In genomic region chrX:369563-370101, GRCh38 we compare ENCODE assay signal across 24 cellular contexts. TPM values are rescaled to one million over a fixed set of nuclear protein-coding genes. Genes with fewer than 3 reads are reported as not detected.
DNase-seq lines count a peak whose midpoint lies in the region; ATAC-seq and TF ChIP-seq lines count a peak whose summit lies in the region.
"Had no signal": no experiment of that assay in that cellular context is flagged by ENCODE, and none has a peak within 500 bp of the region (broad histone marks: within the 10 kb centered on the region; RNA-seq: fewer than 3 reads in every experiment).

No MANE protein-coding gene starts in this region.

- WGBS in endodermal cell (ENCODE audit: insufficient coverage in 1 of 2, insufficient read length in 1 of 2), 2 experiments: 88 to 92% methylated on average over 12 to 34 of the region's 34 CpGs
- 90% methylated on average over 31 of the region's 34 CpGs for WGBS in mesenchymal stem cell

- no peak overlapping the region for H2BK120ac ChIP-seq in mesenchymal stem cell (ENCODE audit: low read depth, low read length)

- H3K36me3 Mint-ChIP-seq in endodermal cell (ENCODE audit: low read depth): peaks cover 5% of the 10 kb centered on the region
- peaks cover 0 to 3% of the 10 kb centered on the region in 2 donors for H3K36me3 Mint-ChIP-seq in CD4-positive, alpha-beta memory T cell
- H3K36me3 Mint-ChIP-seq in activated CD4-positive, alpha-beta memory T cell treated with anti-CD3 and anti-CD28 coated beads for 36 hours: no peaks in the 10 kb centered on the region

- H2BK5ac ChIP-seq in mesenchymal stem cell (ENCODE audit: low read depth, low read length, poor library complexity, severe bottlenecking): no peak overlapping the region

- H3K14ac ChIP-seq in mesenchymal stem cell (ENCODE audit: low read length in 2 of 2): no peak overlapping the region

- ATAC-seq in Right ventricle myocardium inferior (no peak), upper lobe of right lung (no peak)
- ATAC-seq: esophagus mucosa, gastroesophageal sphincter, left lobe of liver, mucosa of descending colon had no signal

- no peak overlapping the region for H3K4ac ChIP-seq in mesenchymal stem cell (ENCODE audit: low read depth in 1 of 2, low read length in 2 of 2)

- H3K9ac ChIP-seq in endodermal cell (ENCODE audit: extremely low read depth, low read length, poor library complexity, severe bottlenecking): no peak overlapping the region
- no peak overlapping the region for H3K9ac ChIP-seq in mesenchymal stem cell (ENCODE audit: low read length)

- intact Hi-C loops in Right ventricle myocardium inferior (cut with DNase I) (loop anchor here (2.0 kb wide), 2 partner anchors 43 to 51 kb away; partner anchors contain the start of gene GTPBP6), cardiac septum (cut with DNase I) (no loop called here), upper lobe of right lung (cut with DNase I) (no loop called here)
- intact Hi-C loops in CD4-positive, alpha-beta memory T cell (cut with micrococcal nuclease): no loop called here
- intact Hi-C loops in activated CD4-positive, alpha-beta memory T cell treated with anti-CD3 and anti-CD28 coated beads for 36 hours (cut with micrococcal nuclease): no loop called here

- peaks cover 2% of the 10 kb centered on the region for H3K4me1 ChIP-seq in endodermal cell (ENCODE audit: control insufficient read depth, insufficient read depth, low read length)
- peaks cover 31% of the 10 kb centered on the region for H3K4me1 ChIP-seq in mesenchymal stem cell (ENCODE audit: control insufficient read depth, insufficient read depth, low read depth, low read length)
- H3K4me1 ChIP-seq in CD4-positive, alpha-beta memory T cell (ENCODE audit: insufficient read depth, low read length): peaks cover 5% of the 10 kb centered on the region
- H3K4me1 ChIP-seq in upper lobe of right lung: peaks cover 9% of the 10 kb centered on the region

- H2BK15ac ChIP-seq in mesenchymal stem cell (ENCODE audit: low read depth, poor library complexity, severe bottlenecking): no peak overlapping the region

- H3K27ac ChIP-seq in endodermal cell (ENCODE audit: low read depth, low read length) (no peak overlapping the region), mesenchymal stem cell (ENCODE audit: low read length, poor library complexity, severe bottlenecking) (no peak overlapping the region), upper lobe of right lung (no peak overlapping the region)
- H3K27ac ChIP-seq in CD4-positive, alpha-beta memory T cell (ENCODE audit: low read depth, low read length): no peak overlapping the region
- H3K27ac ChIP-seq: gastroesophageal sphincter, neutrophil, uterus, WERI-Rb-1 had no signal

- peak overlapping the region in 1 of 2 experiments; percentile 83 for H3K18ac ChIP-seq in mesenchymal stem cell (ENCODE audit: low read depth in 1 of 2, low read length in 2 of 2)

- H3K27me3 Mint-ChIP-seq in endodermal cell (ENCODE audit: insufficient read depth): peaks cover 20% of the 10 kb centered on the region
- H3K27me3 Mint-ChIP-seq in CD4-positive, alpha-beta memory T cell: peaks cover 16 to 20% of the 10 kb centered on the region in 2 donors
- peaks cover 31% of the 10 kb centered on the region for H3K27me3 Mint-ChIP-seq in activated CD4-positive, alpha-beta memory T cell treated with anti-CD3 and anti-CD28 coated beads for 36 hours

- H3K4me2 ChIP-seq in mesenchymal stem cell (ENCODE audit: low read length, poor library complexity, severe bottlenecking): no peak overlapping the region

- H4K91ac ChIP-seq in mesenchymal stem cell (ENCODE audit: low read length): peak overlapping the region; percentile 85

- peaks cover 20% of the 10 kb centered on the region for H3K4me1 Mint-ChIP-seq in endodermal cell
- H3K4me1 Mint-ChIP-seq in CD4-positive, alpha-beta memory T cell: peaks cover 9 to 30% (median 19%) of the 10 kb centered on the region in 4 donors
- H3K4me1 Mint-ChIP-seq in activated CD4-positive, alpha-beta memory T cell treated with anti-CD3 and anti-CD28 coated beads for 36 hours (ENCODE audit: low read depth): peaks cover 19% of the 10 kb centered on the region

- H3K79me1 ChIP-seq in mesenchymal stem cell (replicated peaks; ENCODE audit: low read length, poor library complexity, severe bottlenecking): peaks cover 45% of the 10 kb centered on the region

- H3K36me3 ChIP-seq in endodermal cell (ENCODE audit: control insufficient read depth, insufficient read depth, low read length): no peaks in the 10 kb centered on the region
- H3K36me3 ChIP-seq in mesenchymal stem cell (ENCODE audit: control insufficient read depth in 1 of 2, insufficient read depth in 2 of 2, low read depth in 1 of 2, low read length in 2 of 2): peaks cover 0 to 17% of the 10 kb centered on the region in 2 experiments
- H3K36me3 ChIP-seq in CD4-positive, alpha-beta memory T cell (ENCODE audit: insufficient read depth, low read length): no peaks in the 10 kb centered on the region
- H3K36me3 ChIP-seq in upper lobe of right lung: no peaks in the 10 kb centered on the region
- H3K36me3 ChIP-seq: neutrophil, uterus, WERI-Rb-1 had no signal

- H3K27me3 ChIP-seq in endodermal cell (ENCODE audit: control insufficient read depth, insufficient read depth, low read length, poor library complexity, severe bottlenecking) (peaks cover 20% of the 10 kb centered on the region), mesenchymal stem cell (ENCODE audit: control insufficient read depth in 1 of 2, insufficient read depth in 1 of 2, low read length in 2 of 2) (peaks cover 31 to 37% of the 10 kb centered on the region in 2 experiments), upper lobe of right lung (peaks cover 23% of the 10 kb centered on the region)
- no peaks in the 10 kb centered on the region for H3K27me3 ChIP-seq in CD4-positive, alpha-beta memory T cell (ENCODE audit: insufficient read depth, low read length)
- H3K27me3 ChIP-seq: uterus had no signal

- no peaks in the 10 kb centered on the region for H3K9me3 Mint-ChIP-seq in endodermal cell
- H3K9me3 Mint-ChIP-seq in CD4-positive, alpha-beta memory T cell: peaks cover 0 to 2% (median 0%) of the 10 kb centered on the region in 8 donors
- H3K9me3 Mint-ChIP-seq in activated CD4-positive, alpha-beta memory T cell treated with anti-CD3 and anti-CD28 coated beads for 36 hours: no peaks in the 10 kb centered on the region
- H3K9me3 Mint-ChIP-seq: HFFc6 had no signal

- no peak overlapping the region for H3K23ac ChIP-seq in mesenchymal stem cell (ENCODE audit: low read length in 2 of 2)

- peak; percentile 58 for DNase-seq in Right ventricle myocardium inferior (ENCODE audit: missing footprints)
- no peak for DNase-seq in cardiac septum (ENCODE audit: low spot score)
- no peak for DNase-seq in endodermal cell
- no peak for DNase-seq in mesenchymal stem cell
- no peak for DNase-seq in mesenteric fat pad (ENCODE audit: low spot score)
- DNase-seq in CD4-positive, alpha-beta memory T cell: no peak
- no peak for DNase-seq in upper lobe of right lung
- no peak for DNase-seq in activated CD4-positive, alpha-beta memory T cell treated with anti-CD3 and anti-CD28 coated beads for 36 hours
- DNase-seq: activated gamma-delta T cell treated with Interleukin-2 at 50 U/mL for 16 hours; amniotic stem cell; central memory CD4-positive, alpha-beta T cell; effector CD8-positive, alpha-beta T cell; NCI-H1417; NCI-H2171; NCI-H526 treated with DMSO at 0.1 percent for 48 hours; SIG-M5; uterus; WERI-Rb-1 had no signal

- no peak overlapping the region for H3K4me3 ChIP-seq in endodermal cell (ENCODE audit: low read length)
- H3K4me3 ChIP-seq in mesenchymal stem cell (ENCODE audit: insufficient read depth in 1 of 2, low read depth in 1 of 2, low read length in 2 of 2): no peak overlapping the region
- H3K4me3 ChIP-seq in CD4-positive, alpha-beta memory T cell (ENCODE audit: low read length in 2 of 2): no peak overlapping the region
- H3K4me3 ChIP-seq in upper lobe of right lung: no peak overlapping the region
- H3K4me3 ChIP-seq: gastroesophageal sphincter, mucosa of descending colon, uterus had no signal

- POLR2A ChIA-PET in CD4-positive, alpha-beta memory T cell (lab: Charles Lee; ENCODE audit: partially characterized antibody): no interaction called here
- POLR2A ChIA-PET in activated CD4-positive, alpha-beta memory T cell treated with anti-CD3 and anti-CD28 coated beads for 36 hours (lab: Charles Lee): no interaction called here

- TF ChIP-seq CTCF in endodermal cell (conservative IDR thresholded peaks at IDR 0.05) (no peak), upper lobe of right lung (IDR thresholded peaks at IDR 0.05) (no peak)

- no peak overlapping the region for H2AK5ac ChIP-seq in mesenchymal stem cell (ENCODE audit: low read length, severe bottlenecking)

- H4K8ac ChIP-seq in mesenchymal stem cell (ENCODE audit: low read length): peak overlapping the region; percentile 69

- H3K9me3 ChIP-seq in endodermal cell (ENCODE audit: control insufficient read depth, low read length) (no peaks in the 10 kb centered on the region), mesenchymal stem cell (ENCODE audit: control insufficient read depth, low read length) (no peaks in the 10 kb centered on the region), upper lobe of right lung (no peaks in the 10 kb centered on the region)
- no peaks in the 10 kb centered on the region for H3K9me3 ChIP-seq in CD4-positive, alpha-beta memory T cell (ENCODE audit: control insufficient read depth in 1 of 2, low read length in 2 of 2)
- H3K9me3 ChIP-seq: gastroesophageal sphincter, mucosa of descending colon, neutrophil, uterus had no signal

- H3K27ac Mint-ChIP-seq in endodermal cell: peak overlapping the region; percentile 69
- H3K27ac Mint-ChIP-seq in CD4-positive, alpha-beta memory T cell: no peak overlapping the region
- no peak overlapping the region for H3K27ac Mint-ChIP-seq in activated CD4-positive, alpha-beta memory T cell treated with anti-CD3 and anti-CD28 coated beads for 36 hours

- H3K4me3 Mint-ChIP-seq in endodermal cell: no peak overlapping the region
- H3K4me3 Mint-ChIP-seq in CD4-positive, alpha-beta memory T cell: no peak overlapping the region
- H3K4me3 Mint-ChIP-seq in activated CD4-positive, alpha-beta memory T cell treated with anti-CD3 and anti-CD28 coated beads for 36 hours: no peak overlapping the region
- H3K4me3 Mint-ChIP-seq: HFFc6 had no signal

- CTCF ChIA-PET in CD4-positive, alpha-beta memory T cell (lab: Charles Lee; ENCODE audit: partially characterized antibody): no interaction called here
- CTCF ChIA-PET in activated CD4-positive, alpha-beta memory T cell treated with anti-CD3 and anti-CD28 coated beads for 36 hours (lab: Charles Lee): no interaction called here

- H2AFZ ChIP-seq in mesenchymal stem cell (ENCODE audit: low read depth, low read length): no peak overlapping the region

- H2BK12ac ChIP-seq in mesenchymal stem cell (ENCODE audit: low read length in 2 of 2): peak overlapping the region in 1 of 2 experiments; percentile 28

RNA-seq across cellular contexts. Expression of gene PPP2R3B, which starts 17.1 kb away (rescaled TPM):
- total RNA-seq in Right ventricle myocardium inferior (164 TPM), cardiac septum (128 TPM), endodermal cell (10 to 100 TPM; 72.5 to 98.7 TPM), mesenteric fat pad (7.3 TPM), upper lobe of right lung (12.8 TPM)
- polyA plus RNA-seq in endodermal cell (2013, experiment 1 of 2): 66.6 TPM
- 66.5 TPM for polyA plus RNA-seq in endodermal cell (2013, experiment 2 of 2)
- 6.5 TPM for polyA plus RNA-seq in mesenchymal stem cell (2013, experiment 1 of 2)
- 6.4 TPM for polyA plus RNA-seq in mesenchymal stem cell (2013, experiment 2 of 2)
- total RNA-seq in CD4-positive, alpha-beta memory T cell: 10 to 100 TPM; 42.3 to 45.2 TPM
- 1 to 10 TPM; 8.0 to 8.4 TPM for polyA plus RNA-seq in CD4-positive, alpha-beta memory T cell
- total RNA-seq in activated CD4-positive, alpha-beta memory T cell treated with anti-CD3 and anti-CD28 coated beads for 36 hours: 10 to 100 TPM; 31.7 to 32.2 TPM

RNA-seq across cellular contexts. Expression of gene GTPBP6, which starts 51.0 kb away (rescaled TPM):
- 51.4 TPM for total RNA-seq in Right ventricle myocardium inferior
- 35.3 TPM for total RNA-seq in cardiac septum
- total RNA-seq in endodermal cell: 10 to 100 TPM; 58.8 to 61.0 TPM
- 48.2 TPM for polyA plus RNA-seq in endodermal cell (2013, experiment 1 of 2)
- 45.2 TPM for polyA plus RNA-seq in endodermal cell (2013, experiment 2 of 2)
- polyA plus RNA-seq in mesenchymal stem cell (2013, experiment 1 of 2): 29.7 TPM
- polyA plus RNA-seq in mesenchymal stem cell (2013, experiment 2 of 2): 29.8 TPM
- 48.1 TPM for total RNA-seq in mesenteric fat pad
- 10 to 100 TPM; 77.1 to 79.3 TPM for total RNA-seq in CD4-positive, alpha-beta memory T cell
- 10 to 100 TPM; 34.8 to 49.4 TPM for polyA plus RNA-seq in CD4-positive, alpha-beta memory T cell
- total RNA-seq in upper lobe of right lung: 55.1 TPM
- 10 to 100 TPM; 60.0 to 62.4 TPM for total RNA-seq in activated CD4-positive, alpha-beta memory T cell treated with anti-CD3 and anti-CD28 coated beads for 36 hours
